ENCODE assay signal across 21 cellular contexts in genomic region chr7:47947355-47947749, GRCh38. TPM values are rescaled to one million over a fixed set of nuclear protein-coding genes. Genes with fewer than 3 reads are reported as not detected.
DNase-seq lines count a peak whose midpoint lies in the region; ATAC-seq and TF ChIP-seq lines count a peak whose summit lies in the region.
"Had no signal": no experiment of that assay in that cellular context is flagged by ENCODE, and none has a peak within 500 bp of the region (broad histone marks: within the 10 kb centered on the region; RNA-seq: fewer than 3 reads in every experiment).

No MANE protein-coding gene starts in this region.

- H3K4me3 Mint-ChIP-seq in activated CD4-positive, alpha-beta T cell treated with anti-CD3 and anti-CD28 coated beads, Interleukin-2, amount 10 ng/mL, durations not matched to agents 7 days and 5 days: no peak overlapping the region
- H3K4me3 Mint-ChIP-seq: CD14-positive monocyte had no signal

- no peak overlapping the region for H2AK5ac ChIP-seq in neuronal stem cell (ENCODE audit: low read depth, low read length)

- H3K4me3 ChIP-seq in Panc1 (ENCODE audit: low read depth in 2 of 2, low read length in 2 of 2) (no peak overlapping the region), esophagus muscularis mucosa (no peak overlapping the region), neuronal stem cell (ENCODE audit: low read length in 2 of 2) (no peak overlapping the region), thyroid gland (replicated peaks in 1 of 3) (no peak overlapping the region)
- H3K4me3 ChIP-seq: GM23248, MG63, SJSA1 had no signal

- no peak overlapping the region for H2BK12ac ChIP-seq in neuronal stem cell (ENCODE audit: low read length)

- H3K4ac ChIP-seq in neuronal stem cell (ENCODE audit: low read length): no peak overlapping the region

- no peaks in the 10 kb centered on the region for H3K9me3 Mint-ChIP-seq in activated CD4-positive, alpha-beta T cell treated with anti-CD3 and anti-CD28 coated beads, Interleukin-2, amount 10 ng/mL, durations not matched to agents 7 days and 5 days
- H3K9me3 Mint-ChIP-seq: CD14-positive monocyte had no signal

- CTCF ChIA-PET in Panc1 (lab: Charles Lee): interaction anchor here (0.6 kb wide), 1 partner anchor 207 kb away, joined by 7 read pairs; no protein-coding TSS in a partner anchor
- CTCF ChIA-PET in activated CD4-positive, alpha-beta T cell treated with anti-CD3 and anti-CD28 coated beads, Interleukin-2, amount 10 ng/mL, durations not matched to agents 7 days and 5 days (lab: Charles Lee): interaction anchor here (1.2 kb wide), 1 partner anchor 44 kb away, joined by 3 read pairs; no protein-coding TSS in a partner anchor

- H3K4me2 ChIP-seq in neuronal stem cell (ENCODE audit: insufficient read depth, low read length, poor library complexity, severe bottlenecking): no peak overlapping the region

- TF ChIP-seq POLR2A in esophagus muscularis mucosa (IDR thresholded peaks at IDR 0.05; ENCODE audit: low read depth): no peak
- TF ChIP-seq POLR2A in thyroid gland (IDR thresholded peaks at IDR 0.05): no peak

- DNase-seq in Panc1 (ENCODE audit: low read depth, low spot score): no peak
- no peak for DNase-seq in esophagus muscularis mucosa (ENCODE audit: extremely low spot score)
- no peak for DNase-seq in neuronal stem cell (ENCODE audit: low spot score)
- no peak for DNase-seq in thyroid gland
- no peak for DNase-seq in NCI-H226
- DNase-seq in activated CD4-positive, alpha-beta T cell treated with anti-CD3 and anti-CD28 coated beads, Interleukin-2, amount 10 ng/mL, durations not matched to agents 7 days and 5 days: no peak
- DNase-seq: ACHN, DND-41, GM23248, HCEC 1CT, Kasumi-1, MG63, NCI-H1048, NCI-H1436, NCI-H1930, NCI-H345, NCI-H524 treated with DMSO at 0.1 percent for 48 hours, PC-3 had no signal

- H3K27me3 ChIP-seq in Panc1 (ENCODE audit: control insufficient read depth, insufficient read depth, low read length): no peaks in the 10 kb centered on the region
- no peaks in the 10 kb centered on the region for H3K27me3 ChIP-seq in esophagus muscularis mucosa
- H3K27me3 ChIP-seq in neuronal stem cell (ENCODE audit: control insufficient read depth in 3 of 3, insufficient read depth in 3 of 3, low read depth in 1 of 3, low read length in 3 of 3): peaks cover 0 to 6% (median 0%) of the 10 kb centered on the region in 3 experiments
- H3K27me3 ChIP-seq in thyroid gland: no peaks in the 10 kb centered on the region
- H3K27me3 ChIP-seq: MG63, SJSA1 had no signal

- H3K79me1 ChIP-seq in neuronal stem cell (ENCODE audit: low read depth, low read length): no peaks in the 10 kb centered on the region

- no peak overlapping the region for H2AFZ ChIP-seq in neuronal stem cell (ENCODE audit: low read length)
- H2AFZ ChIP-seq: GM23248 had no signal

- POLR2A ChIA-PET in Panc1 (lab: Charles Lee): no interaction called here
- POLR2A ChIA-PET in activated CD4-positive, alpha-beta T cell treated with anti-CD3 and anti-CD28 coated beads, Interleukin-2, amount 10 ng/mL, durations not matched to agents 7 days and 5 days (lab: Charles Lee): no interaction called here

- H3K27ac Mint-ChIP-seq in activated CD4-positive, alpha-beta T cell treated with anti-CD3 and anti-CD28 coated beads, Interleukin-2, amount 10 ng/mL, durations not matched to agents 7 days and 5 days: no peak overlapping the region

- in situ Hi-C loops in Panc1 (cut with HindIII; ENCODE audit: low pct_unique_long_range_greater_than_20kb, low sequenced_read_pairs): no loop called here

- H3K27ac ChIP-seq in Panc1 (ENCODE audit: low read length): peak overlapping the region; percentile 0; the same call in 1 of the 2 replicates
- H3K27ac ChIP-seq in esophagus muscularis mucosa (replicated peaks in 1 of 4): peak overlapping the region in 3 of 4 donors; percentile 37 to 71 (median 40)
- H3K27ac ChIP-seq in neuronal stem cell (replicated peaks; ENCODE audit: low read length): no peak overlapping the region
- peak overlapping the region in 2 of 3 donors; percentile 1 to 53 for H3K27ac ChIP-seq in thyroid gland
- H3K27ac ChIP-seq: GM23248, SJSA1 had no signal

- WGBS in esophagus muscularis mucosa: 95% methylated on average over 7 of the region's 7 CpGs
- WGBS in neuronal stem cell (ENCODE audit: extremely low coverage in 2 of 2, insufficient read length in 2 of 2, insufficient replicate concordance in 1 of 2), 2 donors: no CpG with 5 or more reads among the region's 7 CpGs
- WGBS in thyroid gland, 2 donors: 93 to 96% methylated on average over 7 of the region's 7 CpGs

- H2BK5ac ChIP-seq in neuronal stem cell (ENCODE audit: low read length): no peak overlapping the region

- no TSS peak for BruUV-seq in Panc1 (replicated peaks; lab: Mats Ljungman, UMichigan)

- H3K9me3 ChIP-seq in Panc1 (ENCODE audit: control insufficient read depth, insufficient read depth, low read depth, low read length) (no peaks in the 10 kb centered on the region), esophagus muscularis mucosa (no peaks in the 10 kb centered on the region), neuronal stem cell (replicated peaks in 1 of 2; ENCODE audit: control insufficient read depth in 2 of 2, insufficient read depth in 1 of 2, low read depth in 1 of 2, low read length in 2 of 2) (no peaks in the 10 kb centered on the region), thyroid gland (no peaks in the 10 kb centered on the region)
- H3K9me3 ChIP-seq: MG63, SJSA1 had no signal

- peak overlapping the region; percentile 14 for H3K9ac ChIP-seq in neuronal stem cell (ENCODE audit: low read depth, low read length, poor library complexity)
- H3K9ac ChIP-seq: GM23248 had no signal

- intact Hi-C loops in Panc1 (cut with micrococcal nuclease; ENCODE audit: unreplicated experiment): loop anchor here (5.0 kb wide), 1 partner anchor 680 kb away; no protein-coding TSS in a partner anchor
- intact Hi-C loops in esophagus muscularis mucosa (cut with DNase I): no loop called here
- intact Hi-C loops in thyroid gland (cut with DNase I): no loop called here

- no peak overlapping the region for H2BK120ac ChIP-seq in neuronal stem cell (ENCODE audit: low read depth, low read length)

- H3K4me1 ChIP-seq in Panc1 (ENCODE audit: control insufficient read depth, insufficient read depth, low read length) (peaks cover 25% of the 10 kb centered on the region), esophagus muscularis mucosa (peaks cover 0 to 23% (median 5%) of the 10 kb centered on the region in 4 donors), neuronal stem cell (ENCODE audit: control insufficient read depth in 2 of 2, insufficient read depth in 1 of 2, low read depth in 1 of 2, low read length in 2 of 2) (peaks cover 0 to 2% of the 10 kb centered on the region in 2 donors), thyroid gland (no peaks in the 10 kb centered on the region)

- TF ChIP-seq EP300 in esophagus muscularis mucosa (IDR thresholded peaks at IDR 0.05): no peak

- H4K91ac ChIP-seq in neuronal stem cell (ENCODE audit: low read depth, low read length, poor library complexity): no peak overlapping the region

- H3K27me3 Mint-ChIP-seq in activated CD4-positive, alpha-beta T cell treated with anti-CD3 and anti-CD28 coated beads, Interleukin-2, amount 10 ng/mL, durations not matched to agents 7 days and 5 days: no peaks in the 10 kb centered on the region

- no peak overlapping the region for H2BK15ac ChIP-seq in neuronal stem cell (ENCODE audit: low read length)

- H3K14ac ChIP-seq in neuronal stem cell (ENCODE audit: low read length): peak overlapping the region; percentile 77

- ATAC-seq in Panc1: no peak
- ATAC-seq in GM18502 (IDR thresholded peaks at IDR 0.05; ENCODE audit: poor library complexity, unreplicated experiment): no peak
- ATAC-seq: PC-3 had no signal

- H3K23ac ChIP-seq in neuronal stem cell (ENCODE audit: low read depth, low read length, poor library complexity): peak overlapping the region; percentile 43

- H4K8ac ChIP-seq in neuronal stem cell (ENCODE audit: low read depth, low read length): no peak overlapping the region

- no peaks in the 10 kb centered on the region for H3K36me3 Mint-ChIP-seq in activated CD4-positive, alpha-beta T cell treated with anti-CD3 and anti-CD28 coated beads, Interleukin-2, amount 10 ng/mL, durations not matched to agents 7 days and 5 days (ENCODE audit: low read depth)
- H3K36me3 Mint-ChIP-seq: CD14-positive monocyte had no signal

- peak overlapping the region; percentile 77 for H3K18ac ChIP-seq in neuronal stem cell (ENCODE audit: low read length)

- TF ChIP-seq CTCF in Panc1 (IDR thresholded peaks at IDR 0.05): no peak
- TF ChIP-seq CTCF in esophagus muscularis mucosa (IDR thresholded peaks at IDR 0.05): no peak
- TF ChIP-seq CTCF in thyroid gland (IDR thresholded peaks at IDR 0.05): no peak

- no peaks in the 10 kb centered on the region for H3K4me1 Mint-ChIP-seq in activated CD4-positive, alpha-beta T cell treated with anti-CD3 and anti-CD28 coated beads, Interleukin-2, amount 10 ng/mL, durations not matched to agents 7 days and 5 days
- H3K4me1 Mint-ChIP-seq: CD14-positive monocyte had no signal

- H3K36me3 ChIP-seq in Panc1 (ENCODE audit: control insufficient read depth, insufficient read depth, low read length) (no peaks in the 10 kb centered on the region), esophagus muscularis mucosa (no peaks in the 10 kb centered on the region), neuronal stem cell (replicated peaks in 1 of 2; ENCODE audit: control insufficient read depth in 2 of 2, insufficient read depth in 2 of 2, low read length in 2 of 2) (peaks cover 0 to 2% of the 10 kb centered on the region in 2 donors), thyroid gland (no peaks in the 10 kb centered on the region)
- H3K36me3 ChIP-seq: MG63, SJSA1 had no signal

RNA-seq across cellular contexts. Expression of gene PKD1L1, which starts 0.9 kb away (rescaled TPM):
- total RNA-seq in Panc1 (2021; ENCODE audit: unreplicated experiment) (2.2 TPM), esophagus muscularis mucosa (1 to 10 TPM in 1 of 4 donors, under 1 TPM in 3; 0.50 to 1.7 (median 0.73) TPM), thyroid gland (under 1 TPM; under 0.01 to 0.17 (median 0.14) TPM)
- polyA plus RNA-seq in Panc1 (2012; ENCODE audit: insufficient read length): 2.5 TPM
- 0.03 TPM for polyA plus RNA-seq in neuronal stem cell (2013, experiment 1 of 2)
- polyA plus RNA-seq in neuronal stem cell (2013, experiment 2 of 2): 0.03 TPM
- under 1 TPM; 0.08 to 0.12 TPM for total RNA-seq in activated CD4-positive, alpha-beta T cell treated with anti-CD3 and anti-CD28 coated beads, Interleukin-2, amount 10 ng/mL, durations not matched to agents 7 days and 5 days
- polyA plus RNA-seq: CD14-positive monocyte had no signal

RNA-seq across cellular contexts. Expression of gene HUS1, which starts 32.1 kb away (rescaled TPM):
- total RNA-seq in Panc1 (2021; ENCODE audit: unreplicated experiment) (72.7 TPM), esophagus muscularis mucosa (10 to 100 TPM; 11.5 to 15.6 (median 13.7) TPM), thyroid gland (10 to 100 TPM; 32.1 to 83.8 (median 39.8) TPM)
- polyA plus RNA-seq in Panc1 (2012; ENCODE audit: insufficient read length): 29.3 TPM
- 14.8 TPM for polyA plus RNA-seq in neuronal stem cell (2013, experiment 1 of 2)
- polyA plus RNA-seq in neuronal stem cell (2013, experiment 2 of 2): 15.8 TPM
- total RNA-seq in activated CD4-positive, alpha-beta T cell treated with anti-CD3 and anti-CD28 coated beads, Interleukin-2, amount 10 ng/mL, durations not matched to agents 7 days and 5 days: 10 to 100 TPM; 38.5 to 39.4 TPM
